12 cellular contexts compared by ENCODE assay signal in genomic region chr5:73370620-73371583, GRCh38.
A peak's percentile ranks its signal among the peaks of the same experiment; 100 is the strongest.
DNase-seq lines count a peak whose midpoint lies in the region; ATAC-seq, FAIRE-seq and TF ChIP-seq lines count a peak whose summit lies in the region.
"Had no signal": no experiment of that assay in that cellular context is flagged by ENCODE, and none has a peak within 500 bp of the region (broad histone marks: within the 10 kb centered on the region; RNA-seq: fewer than 3 reads in every experiment).

No MANE protein-coding gene starts in this region.

- H3K36me3 ChIP-seq in BE2C: no peaks in the 10 kb centered on the region
- H3K36me3 ChIP-seq in bronchial epithelial cell (ENCODE audit: control insufficient read depth, insufficient read depth, low read length): no peaks in the 10 kb centered on the region
- no peaks in the 10 kb centered on the region for H3K36me3 ChIP-seq in vagina

- no peak for TF ChIP-seq POLR2A in vagina (IDR thresholded peaks at IDR 0.05)

- TF ChIP-seq CTCF in BE2C (IDR thresholded peaks at IDR 0.05; ENCODE audit: low read depth, low read length) (no peak), bronchial epithelial cell (IDR thresholded peaks at IDR 0.05; ENCODE audit: insufficient read depth, low read length, severe bottlenecking) (no peak), vagina (IDR thresholded peaks at IDR 0.05) (no peak)

- H3K4me3 ChIP-seq in BE2C (ENCODE audit: low read depth, low read length) (no peak overlapping the region), bronchial epithelial cell (ENCODE audit: low read depth, low read length) (no peak overlapping the region), vagina (no peak overlapping the region)
- H3K4me3 ChIP-seq: lung had no signal

- FAIRE-seq in bronchial epithelial cell (lab: Jason Lieb, UNC) (peak; percentile 82), GM19239 (lab: Jason Lieb, UNC) (no peak)

- intact Hi-C loops in vagina (cut with DNase I): no loop called here

- H3K27ac ChIP-seq in vagina: no peak overlapping the region
- H3K27ac ChIP-seq: HL-60 had no signal

- DNase-seq in BE2C (peak; percentile 25), M059J (ENCODE audit: low read depth) (peak; percentile 99), bronchial epithelial cell (ENCODE audit: low read depth) (peak; percentile 100), left kidney (ENCODE audit: low read depth, low spot score) (peak; percentile 69), vagina (ENCODE audit: extremely low spot score in 2 of 2) (no peak), GM19239 (ENCODE audit: insufficient read length, low spot score) (no peak)
- DNase-seq: CD8-positive, alpha-beta memory T cell; substantia nigra had no signal

- H3K27me3 ChIP-seq in BE2C (no peaks in the 10 kb centered on the region), bronchial epithelial cell (ENCODE audit: control insufficient read depth, insufficient read depth, low read length) (no peaks in the 10 kb centered on the region), vagina (no peaks in the 10 kb centered on the region)

- no peak for ATAC-seq in GM18498 (IDR thresholded peaks at IDR 0.05; ENCODE audit: unreplicated experiment)
- no peak for ATAC-seq in HG03159 (IDR thresholded peaks at IDR 0.05; ENCODE audit: unreplicated experiment)

- H3K9me3 ChIP-seq in BE2C (no peaks in the 10 kb centered on the region), vagina (no peaks in the 10 kb centered on the region)

- peaks cover 16% of the 10 kb centered on the region for H3K4me1 ChIP-seq in BE2C
- no peaks in the 10 kb centered on the region for H3K4me1 ChIP-seq in vagina

Comparison
In these comparisons a context has a peak if more than half of its experiments do, and no peak if none do; other contexts are left out.
1. DNase-seq: peak in BE2C (single experiment), M059J (single experiment), bronchial epithelial cell (single experiment) and left kidney (single experiment); none in vagina (0 of 2) and GM19239 (single experiment).